8 cellular contexts compared by ENCODE assay signal in the genomic region with DNA sequence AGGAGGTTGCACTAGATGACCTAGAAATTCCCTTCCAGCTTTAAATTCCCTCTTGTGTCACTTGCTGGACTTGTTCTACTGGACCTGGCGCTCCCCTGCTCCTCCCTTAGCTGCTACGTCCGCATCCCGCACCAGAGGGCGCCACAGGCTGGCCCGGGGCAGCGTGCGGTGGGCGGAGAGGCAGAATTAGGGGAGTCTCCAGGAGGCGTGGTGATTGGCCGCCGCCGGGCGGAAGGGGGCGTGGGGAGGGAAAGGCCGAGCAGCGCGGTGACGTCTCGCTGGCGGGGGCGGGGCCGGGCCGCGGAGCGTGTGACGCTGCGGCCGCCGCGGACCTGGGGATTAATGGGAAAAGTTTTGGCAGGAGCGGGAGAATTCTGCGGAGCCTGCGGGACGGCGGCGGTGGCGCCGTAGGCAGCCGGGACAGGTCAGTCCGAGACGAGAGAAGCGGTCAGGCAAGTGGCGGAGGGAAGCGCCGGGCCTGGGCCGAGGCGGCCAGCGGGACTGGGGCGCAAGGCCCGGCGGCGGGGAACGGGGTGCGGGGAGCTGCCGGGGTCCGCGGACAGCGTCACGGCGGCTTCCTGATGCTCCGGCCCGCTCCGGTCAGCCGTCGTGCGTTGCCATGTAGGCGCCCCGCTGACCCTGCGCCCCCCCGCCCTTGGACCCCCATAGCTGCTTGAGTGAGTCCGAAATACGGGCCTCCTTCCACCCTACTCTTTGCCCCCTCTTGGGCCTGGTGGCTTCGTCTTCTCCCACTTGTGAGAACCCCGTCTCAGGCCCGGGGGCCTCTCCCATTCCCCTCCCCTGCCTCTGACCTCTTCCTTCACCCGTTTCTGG. TPM values are rescaled to one million over a fixed set of nuclear protein-coding genes. Genes with fewer than 3 reads are reported as not detected.
DNase-seq lines count a peak whose midpoint lies in the region; ATAC-seq and TF ChIP-seq lines count a peak whose summit lies in the region.

TSS of gene PPARD (plus strand) at position 301 of the 834 bp plus-strand sequence. CDS start 68,530 bp downstream, outside the sequence.

- TF ChIP-seq POLR2A in uterus (IDR thresholded peaks at IDR 0.05): peak; percentile 92 to 98

- TF ChIP-seq CTCF in GM13976 (IDR thresholded peaks at IDR 0.05; ENCODE audit: borderline replicate concordance, control extremely low read depth, extremely low read depth, insufficient read depth, missing control alignments) (peak; percentile 99), left ventricle myocardium inferior (IDR thresholded peaks at IDR 0.05; ENCODE audit: borderline replicate concordance) (peak; percentile 98), psoas muscle (IDR thresholded peaks at IDR 0.05) (peak; percentile 99), uterus (IDR thresholded peaks at IDR 0.05) (peak; percentile 97 to 100 (median 98))

- H3K4me3 ChIP-seq in left ventricle myocardium inferior (peak within 1 kb of the TSS; percentile 91), psoas muscle (peak within 1 kb of the TSS; percentile 99), uterus (peak within 1 kb of the TSS; percentile 40 to 84)

- H3K27ac ChIP-seq in left ventricle myocardium inferior (replicated peaks): peak within 1 kb of the TSS; percentile 87
- H3K27ac ChIP-seq in psoas muscle: peak within 1 kb of the TSS; percentile 99
- H3K27ac ChIP-seq in uterus: peak within 1 kb of the TSS; percentile 84 to 92

- H3K9me3 ChIP-seq in left ventricle myocardium inferior (replicated peaks) (no peaks in the 10 kb centered on the region), psoas muscle (no peaks in the 10 kb centered on the region), uterus (no peaks in the 10 kb centered on the region)

- H3K36me3 ChIP-seq in left ventricle myocardium inferior: peaks cover 6% of the 10 kb centered on the region
- peaks cover 14 to 15% of the 10 kb centered on the region in 2 donors for H3K36me3 ChIP-seq in psoas muscle (ENCODE audit: insufficient read depth in 1 of 2, low read depth in 1 of 2)
- H3K36me3 ChIP-seq in uterus: no peaks in the 10 kb centered on the region

- in situ Hi-C loops in GM13976 (cut with MboI; ENCODE audit: low sequenced_read_pairs, unreplicated experiment): loop anchor here (5.0 kb wide), 1 partner anchor 110 kb away; the partner anchor contains the start of gene FANCE

- H3K4me1 ChIP-seq in left ventricle myocardium inferior (peaks cover 30% of the 10 kb centered on the region), psoas muscle (peaks cover 44% of the 10 kb centered on the region), uterus (no peaks in the 10 kb centered on the region)

- peaks cover 8% of the 10 kb centered on the region for H3K27me3 ChIP-seq in left ventricle myocardium inferior (ENCODE audit: low read depth)
- H3K27me3 ChIP-seq in psoas muscle (ENCODE audit: insufficient read depth in 3 of 3, low read length in 2 of 3): no peaks in the 10 kb centered on the region
- no peaks in the 10 kb centered on the region for H3K27me3 ChIP-seq in uterus

- peak; percentile 100 for DNase-seq in GM13976 (ENCODE audit: low spot score)
- peak; percentile 91 for DNase-seq in NCI-H146 (lab: John Stamatoyannopoulos, UW)
- DNase-seq in T-helper 1 cell: peak; percentile 94 to 97 (median 97)
- peak; percentile 87 for DNase-seq in amniotic epithelial cell (ENCODE audit: low read depth)
- DNase-seq in left ventricle myocardium inferior: peak; percentile 98
- peak; percentile 99 for DNase-seq in psoas muscle
- DNase-seq in uterus: peak; percentile 98 to 99

- 0 to 1% (median 1%) methylated on average over 46 to 77 of the region's 77 CpGs for WGBS in psoas muscle, 3 donors

- ATAC-seq in HG02870 (IDR thresholded peaks at IDR 0.05; ENCODE audit: unreplicated experiment) (peak; percentile 94), psoas muscle (peak; percentile 94 to 98 (median 96))

- intact Hi-C loops in left ventricle myocardium inferior (cut with micrococcal nuclease) (loop anchor here (5.0 kb wide), 1 partner anchor 105 kb away; no protein-coding TSS in a partner anchor), psoas muscle (cut with DNase I) (loop anchor here (1.0 to 5.0 kb wide), 6 partner anchors 28 to 125 kb away; partner anchors contain the start of gene RPL10A (in 1 of the 2)), uterus (cut with DNase I; ENCODE audit: low total_unique reads) (no loop called here)

RNA-seq across cellular contexts. Expression of gene PPARD, which starts in this region (rescaled TPM):
- total RNA-seq in left ventricle myocardium inferior (14.9 TPM), psoas muscle (10 to 100 TPM; 19.4 to 47.2 (median 38.4) TPM), uterus (10 to 100 TPM in 1 of 4 donors, 1 to 10 TPM in 3; 1.5 to 26.6 (median 7.8) TPM)
- polyA plus RNA-seq in psoas muscle: 100 to 1,000 TPM in 1 of 3 donors, 10 to 100 TPM in 2; 13.5 to 187 (median 25.0) TPM

Comparison
In these comparisons a context has a peak if more than half of its experiments do, and no peak if none do; other contexts are left out.
1. Peak in every context shown above with its lines: DNase-seq, ATAC-seq, H3K4me3 ChIP-seq and H3K27ac ChIP-seq.